In the genomic region with DNA sequence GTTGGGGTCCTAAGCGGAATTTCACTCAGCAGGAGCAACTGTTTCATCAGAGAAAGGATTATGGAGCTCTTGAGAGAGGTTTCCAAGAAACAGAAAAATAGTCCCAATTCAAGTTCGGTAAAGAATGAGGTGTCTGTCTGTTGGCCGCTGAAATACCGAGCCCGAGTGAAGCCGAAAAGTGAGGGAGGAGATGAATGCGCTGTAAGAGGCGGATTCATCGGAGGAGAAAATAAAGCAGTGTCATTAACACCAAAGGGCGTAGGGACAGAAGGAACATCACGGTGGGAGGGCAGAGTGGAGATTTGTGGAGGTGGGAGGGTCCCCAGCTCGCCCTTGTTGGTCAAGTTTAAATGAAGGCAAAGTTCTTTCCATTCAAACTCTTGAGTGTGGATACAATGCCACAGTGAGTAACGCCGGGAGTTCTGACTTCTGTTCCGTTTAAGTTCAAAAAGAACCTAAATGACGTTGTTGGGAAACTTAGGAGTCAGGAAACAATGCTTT, we compare ENCODE assay signal across 1 cellular context.
TF ChIP-seq lines count a peak whose summit lies in the region.

No MANE protein-coding gene starts in this region.

TF ChIP-seq in HepG2, 621 proteins besides CTCF, POLR2A, EP300 and RAD21:
- no peak for TF ChIP-seq ZBTB21 (CRISPR knock-in tag; IDR thresholded peaks at IDR 0.05)
- TF ChIP-seq RFX5 (IDR thresholded peaks at IDR 0.05; ENCODE audit: low read depth, low read length): no peak
- TF ChIP-seq ZNF318 (CRISPR knock-in tag; IDR thresholded peaks at IDR 0.05): no peak
- no peak for TF ChIP-seq MYPOP (CRISPR knock-in tag; IDR thresholded peaks at IDR 0.05)
- TF ChIP-seq SP4 (CRISPR knock-in tag; IDR thresholded peaks at IDR 0.05): no peak
- no peak for TF ChIP-seq ZNF746 (CRISPR knock-in tag; IDR thresholded peaks at IDR 0.05)
- TF ChIP-seq, protein P1, sequence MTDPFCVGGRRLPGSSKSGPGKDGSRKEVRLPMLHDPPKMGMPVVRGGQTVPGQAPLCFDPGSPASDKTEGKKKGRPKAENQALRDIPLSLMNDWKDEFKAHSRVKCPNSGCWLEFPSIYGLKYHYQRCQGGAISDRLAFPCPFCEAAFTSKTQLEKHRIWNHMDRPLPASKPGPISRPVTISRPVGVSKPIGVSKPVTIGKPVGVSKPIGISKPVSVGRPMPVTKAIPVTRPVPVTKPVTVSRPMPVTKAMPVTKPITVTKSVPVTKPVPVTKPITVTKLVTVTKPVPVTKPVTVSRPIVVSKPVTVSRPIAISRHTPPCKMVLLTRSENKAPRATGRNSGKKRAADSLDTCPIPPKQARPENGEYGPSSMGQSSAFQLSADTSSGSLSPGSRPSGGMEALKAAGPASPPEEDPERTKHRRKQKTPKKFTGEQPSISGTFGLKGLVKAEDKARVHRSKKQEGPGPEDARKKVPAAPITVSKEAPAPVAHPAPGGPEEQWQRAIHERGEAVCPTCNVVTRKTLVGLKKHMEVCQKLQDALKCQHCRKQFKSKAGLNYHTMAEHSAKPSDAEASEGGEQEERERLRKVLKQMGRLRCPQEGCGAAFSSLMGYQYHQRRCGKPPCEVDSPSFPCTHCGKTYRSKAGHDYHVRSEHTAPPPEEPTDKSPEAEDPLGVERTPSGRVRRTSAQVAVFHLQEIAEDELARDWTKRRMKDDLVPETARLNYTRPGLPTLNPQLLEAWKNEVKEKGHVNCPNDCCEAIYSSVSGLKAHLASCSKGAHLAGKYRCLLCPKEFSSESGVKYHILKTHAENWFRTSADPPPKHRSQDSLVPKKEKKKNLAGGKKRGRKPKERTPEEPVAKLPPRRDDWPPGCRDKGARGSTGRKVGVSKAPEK (CRISPR knock-in tag; IDR thresholded peaks at IDR 0.05; ENCODE audit: borderline replicate concordance): no peak
- no peak for TF ChIP-seq ZNF616 (CRISPR knock-in tag; IDR thresholded peaks at IDR 0.05; ENCODE audit: low read depth)
- no peak for TF ChIP-seq PLRG1 (conservative IDR thresholded peaks at IDR 0.05)
- no peak for TF ChIP-seq ZNF232 (CRISPR knock-in tag; IDR thresholded peaks at IDR 0.05; ENCODE audit: borderline replicate concordance)
- no peak for TF ChIP-seq KDM3A (CRISPR knock-in tag; IDR thresholded peaks at IDR 0.05; ENCODE audit: low read depth)
- no peak for TF ChIP-seq CAMTA2 (CRISPR knock-in tag; IDR thresholded peaks at IDR 0.05; ENCODE audit: borderline replicate concordance)
- no peak for TF ChIP-seq ZNF3 (CRISPR knock-in tag; IDR thresholded peaks at IDR 0.05)
- TF ChIP-seq JDP2 (CRISPR knock-in tag; IDR thresholded peaks at IDR 0.05; ENCODE audit: borderline replicate concordance): no peak
- no peak for TF ChIP-seq KMT2A (CRISPR knock-in tag; IDR thresholded peaks at IDR 0.05)
- no peak for TF ChIP-seq IKZF1 (IDR thresholded peaks at IDR 0.05)
